8 cellular contexts compared by ENCODE assay signal in genomic region chr19:5403968-5404640, GRCh38. TPM values are rescaled to one million over a fixed set of nuclear protein-coding genes. Genes with fewer than 3 reads are reported as not detected.
DNase-seq lines count a peak whose midpoint lies in the region; ATAC-seq and TF ChIP-seq lines count a peak whose summit lies in the region.

No MANE protein-coding gene starts in this region.

- no peak overlapping the region for H2AFZ ChIP-seq in PC-9

- DNase-seq in GM13976 (ENCODE audit: low spot score) (peak; percentile 81), PC-9 (peak; percentile 60 to 76), fibroblast of the aortic adventitia (ENCODE audit: low read depth) (peak; percentile 89), osteocyte (ENCODE audit: extremely low spot score, unreplicated experiment) (peak; percentile 96), type B pancreatic cell (ENCODE audit: extremely low spot score, unreplicated experiment) (peak; percentile 93), DMS153 treated with DMSO at 0.1 percent for 48 hours (lab: John Stamatoyannopoulos, UW; ENCODE audit: unreplicated experiment) (no peak)
- peak; percentile 63 to 66 for DNase-seq in activated T-cell treated with anti-CD3 and anti-CD28 coated beads, Interleukin-2, amount 50 U/mL, for 72 hours

- H3K4me3 ChIP-seq in PC-9 = no peak overlapping the region
- H3K4me3 ChIP-seq in fibroblast of the aortic adventitia (ENCODE audit: low read depth, low read length) = no peak overlapping the region

- peaks cover 0 to 2% of the 10 kb centered on the region in 2 donors for H3K36me3 Mint-ChIP-seq in activated T-cell treated with anti-CD3 and anti-CD28 coated beads, Interleukin-2, amount 50 U/mL, for 72 hours (ENCODE audit: insufficient read depth in 2 of 2)
- H3K36me3 Mint-ChIP-seq in osteocyte (ENCODE audit: unreplicated experiment) = no peaks in the 10 kb centered on the region
- no peaks in the 10 kb centered on the region for H3K36me3 Mint-ChIP-seq in type B pancreatic cell

- H3K27ac ChIP-seq in PC-9 = no peak overlapping the region

- no peaks in the 10 kb centered on the region for H3K9me3 ChIP-seq in PC-9 (ENCODE audit: insufficient read depth, low read depth)

- no peaks in the 10 kb centered on the region for H3K36me3 ChIP-seq in PC-9 (ENCODE audit: low read depth)

- no peaks in the 10 kb centered on the region for H3K4me1 Mint-ChIP-seq in activated T-cell treated with anti-CD3 and anti-CD28 coated beads, Interleukin-2, amount 50 U/mL, for 72 hours (ENCODE audit: low read depth)
- H3K4me1 Mint-ChIP-seq in osteocyte (ENCODE audit: unreplicated experiment) = no peaks in the 10 kb centered on the region
- H3K4me1 Mint-ChIP-seq in type B pancreatic cell (ENCODE audit: unreplicated experiment) = no peaks in the 10 kb centered on the region

- CTCF ChIA-PET in PC-9 (lab: Charles Lee) = interaction anchor here (0.5 to 0.7 kb wide), 2 partner anchors 76 to 140 kb away, joined by 3 to 6 read pairs; no protein-coding TSS in a partner anchor

- no peak overlapping the region for H3K27ac Mint-ChIP-seq in activated T-cell treated with anti-CD3 and anti-CD28 coated beads, Interleukin-2, amount 50 U/mL, for 72 hours
- no peak overlapping the region for H3K27ac Mint-ChIP-seq in osteocyte (ENCODE audit: unreplicated experiment)
- H3K27ac Mint-ChIP-seq in type B pancreatic cell = no peak overlapping the region

- peaks cover 7% of the 10 kb centered on the region in 2 donors for H3K9me3 Mint-ChIP-seq in activated T-cell treated with anti-CD3 and anti-CD28 coated beads, Interleukin-2, amount 50 U/mL, for 72 hours
- H3K9me3 Mint-ChIP-seq in osteocyte (ENCODE audit: unreplicated experiment) = peaks cover 6% of the 10 kb centered on the region
- peaks cover 5% of the 10 kb centered on the region for H3K9me3 Mint-ChIP-seq in type B pancreatic cell

- no peaks in the 10 kb centered on the region for H3K4me1 ChIP-seq in PC-9 (replicated peaks; ENCODE audit: insufficient read depth)

- H3K4me3 Mint-ChIP-seq in activated T-cell treated with anti-CD3 and anti-CD28 coated beads, Interleukin-2, amount 50 U/mL, for 72 hours = no peak overlapping the region
- H3K4me3 Mint-ChIP-seq in osteocyte (ENCODE audit: unreplicated experiment) (no peak overlapping the region), type B pancreatic cell (no peak overlapping the region)

- in situ Hi-C loops in GM13976 (cut with MboI; ENCODE audit: low sequenced_read_pairs, unreplicated experiment) = no loop called here

- H4K20me1 ChIP-seq in PC-9 (ENCODE audit: insufficient read depth) = no peaks in the 10 kb centered on the region

- no TSS peak for BruUV-seq in PC-9 (replicated peaks; lab: Mats Ljungman, UMichigan)

- H3K27me3 Mint-ChIP-seq in activated T-cell treated with anti-CD3 and anti-CD28 coated beads, Interleukin-2, amount 50 U/mL, for 72 hours (ENCODE audit: low read depth) = peaks cover 13% of the 10 kb centered on the region
- H3K27me3 Mint-ChIP-seq in osteocyte (ENCODE audit: unreplicated experiment) = peaks cover 15% of the 10 kb centered on the region
- H3K27me3 Mint-ChIP-seq in type B pancreatic cell = peaks cover 36% of the 10 kb centered on the region

- H3K9me2 ChIP-seq in PC-9 (ENCODE audit: insufficient read depth) = no peaks in the 10 kb centered on the region

- no peak overlapping the region for H3K4me2 ChIP-seq in PC-9

- TF ChIP-seq CTCF in GM13976 (IDR thresholded peaks at IDR 0.05; ENCODE audit: borderline replicate concordance, control extremely low read depth, extremely low read depth, insufficient read depth, missing control alignments) (no peak), PC-9 (conservative IDR thresholded peaks at IDR 0.05) (no peak), fibroblast of the aortic adventitia (IDR thresholded peaks at IDR 0.05; ENCODE audit: insufficient read depth, low read length) (no peak), osteocyte (IDR thresholded peaks at IDR 0.05) (no peak), type B pancreatic cell (conservative IDR thresholded peaks at IDR 0.05) (no peak)

- H3F3A ChIP-seq in PC-9 (ENCODE audit: insufficient read depth, low read depth) = no peaks in the 10 kb centered on the region

- no peaks in the 10 kb centered on the region for H3K79me2 ChIP-seq in PC-9 (ENCODE audit: low read depth)

- ATAC-seq in activated T-cell treated with anti-CD3 and anti-CD28 coated beads, Interleukin-2, amount 50 U/mL, for 72 hours (replicated peaks in 1 of 2) = no peak
- no peak for ATAC-seq in GM19452 (IDR thresholded peaks at IDR 0.05; ENCODE audit: unreplicated experiment)

- POLR2A ChIA-PET in PC-9 (lab: Charles Lee; ENCODE audit: unreplicated experiment) = no interaction called here

- H3K27me3 ChIP-seq in PC-9 (ENCODE audit: insufficient read depth, low read depth) = peaks cover 36% of the 10 kb centered on the region

- intact Hi-C loops in PC-9 (cut with micrococcal nuclease; ENCODE audit: unreplicated experiment) = no loop called here

RNA-seq across cellular contexts. Expression of gene ZNRF4, which starts 51.1 kb away (rescaled TPM):
- not detected in 2 replicates for total RNA-seq in PC-9 (2021)
- not detected for total RNA-seq in activated T-cell treated with anti-CD3 and anti-CD28 coated beads, Interleukin-2, amount 50 U/mL, for 72 hours
- total RNA-seq in fibroblast of the aortic adventitia (ENCODE audit: low replicate concordance) = not detected in 2 replicates
- not detected in 2 replicates for total RNA-seq in osteocyte
- not detected in 2 replicates for total RNA-seq in type B pancreatic cell (ENCODE audit: low replicate concordance)
